1 cellular context compared by ENCODE assay signal in the genomic region with DNA sequence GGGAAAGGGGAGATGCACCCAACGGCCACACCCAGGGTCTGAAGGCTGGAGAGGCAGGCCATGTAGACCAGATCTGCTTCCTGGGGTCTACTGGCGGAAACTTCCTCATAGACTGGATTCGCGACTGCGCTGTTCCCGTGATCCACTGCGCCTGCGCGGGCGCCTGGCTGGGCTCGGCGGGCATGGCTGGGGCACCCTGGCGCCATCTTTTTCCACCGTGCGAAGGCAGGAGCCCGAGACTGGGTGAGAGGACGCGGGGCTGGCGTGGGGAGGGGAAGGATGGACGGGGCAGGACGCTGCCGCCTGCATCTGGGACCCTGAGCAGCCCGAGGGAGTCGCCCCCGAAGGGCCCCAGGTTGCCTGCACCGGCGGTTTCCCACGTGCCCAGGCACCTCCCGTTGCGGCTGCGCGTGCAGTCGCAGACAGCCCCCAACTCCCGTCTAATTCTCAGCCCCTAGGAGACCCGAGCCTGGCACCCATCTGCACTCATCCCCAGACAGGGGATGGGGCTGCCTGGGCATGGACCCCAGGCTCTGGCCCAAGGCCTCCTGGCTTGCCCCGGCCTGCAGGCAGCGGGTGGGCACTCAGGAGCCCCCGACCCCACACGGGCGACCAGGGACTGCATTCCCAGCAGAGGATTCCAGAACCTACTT.
TF ChIP-seq lines count a peak whose summit lies in the region.

No MANE protein-coding gene starts in this region.

TF ChIP-seq in IMR-90, 13 proteins besides CTCF, POLR2A, EP300 and RAD21:
- no peak for TF ChIP-seq MXI1 (IDR thresholded peaks at IDR 0.05; ENCODE audit: borderline replicate concordance, low read depth, low read length)
- TF ChIP-seq RCOR1 (IDR thresholded peaks at IDR 0.05; ENCODE audit: insufficient replicate concordance, low read length), result no peak
- no peak for TF ChIP-seq MAFK (IDR thresholded peaks at IDR 0.05; ENCODE audit: low read depth, low read length)
- TF ChIP-seq CEBPB (IDR thresholded peaks at IDR 0.05; ENCODE audit: low read depth, low read length), result no peak
- TF ChIP-seq, protein P1, sequence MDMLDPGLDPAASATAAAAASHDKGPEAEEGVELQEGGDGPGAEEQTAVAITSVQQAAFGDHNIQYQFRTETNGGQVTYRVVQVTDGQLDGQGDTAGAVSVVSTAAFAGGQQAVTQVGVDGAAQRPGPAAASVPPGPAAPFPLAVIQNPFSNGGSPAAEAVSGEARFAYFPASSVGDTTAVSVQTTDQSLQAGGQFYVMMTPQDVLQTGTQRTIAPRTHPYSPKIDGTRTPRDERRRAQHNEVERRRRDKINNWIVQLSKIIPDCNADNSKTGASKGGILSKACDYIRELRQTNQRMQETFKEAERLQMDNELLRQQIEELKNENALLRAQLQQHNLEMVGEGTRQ (IDR thresholded peaks at IDR 0.05; ENCODE audit: low read depth, low read length), result no peak
